9 cellular contexts compared by ENCODE assay signal in the genomic region with DNA sequence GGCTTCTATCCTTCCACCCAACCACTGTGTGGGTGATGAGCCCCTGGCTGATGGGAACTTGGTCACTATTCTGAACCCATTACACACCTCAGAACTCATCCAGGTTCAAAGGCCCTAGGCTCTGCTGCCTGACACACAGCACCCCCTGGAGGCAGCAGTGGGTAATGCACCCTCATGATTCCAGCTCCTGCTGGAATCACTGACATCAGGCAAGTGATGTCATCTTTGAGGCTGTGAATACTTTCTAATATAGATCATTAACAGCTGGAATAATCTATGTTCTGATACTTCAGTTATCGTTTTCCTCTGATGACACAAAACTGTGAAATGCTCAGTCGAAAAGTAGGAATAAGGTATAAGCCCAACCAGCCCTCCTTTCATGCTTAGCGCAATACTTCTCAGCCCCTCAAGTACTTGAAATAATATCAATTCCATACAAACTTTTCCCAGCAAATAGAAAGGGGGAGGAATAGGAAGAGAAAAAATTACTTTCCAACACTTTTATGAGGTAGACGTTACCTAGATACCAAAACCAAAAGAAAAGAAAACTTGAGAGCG. TPM values are rescaled to one million over a fixed set of nuclear protein-coding genes. Genes with fewer than 3 reads are reported as not detected.
A peak's percentile ranks its signal among the peaks of the same experiment; 100 is the strongest.
DNase-seq lines count a peak whose midpoint lies in the region; ATAC-seq, FAIRE-seq and TF ChIP-seq lines count a peak whose summit lies in the region.
"Had no signal": no experiment of that assay in that cellular context is flagged by ENCODE, and none has a peak within 500 bp of the region (broad histone marks: within the 10 kb centered on the region; RNA-seq: fewer than 3 reads in every experiment).

No MANE protein-coding gene starts in this region.

- TF ChIP-seq CTCF in nephron progenitor cell (IDR thresholded peaks at IDR 0.05): peak; percentile 97

- H3K27me3 Mint-ChIP-seq in nephron progenitor cell (ENCODE audit: low read depth, poor library complexity): peaks cover 14% of the 10 kb centered on the region
- H3K27me3 Mint-ChIP-seq in stimulated activated naive CD8-positive, alpha-beta T cell treated with anti-CD3 and anti-CD28 coated beads, Interleukin-15, amount 100 ng/mL, for 72 hours: peaks cover 25% of the 10 kb centered on the region

- H3K4me1 Mint-ChIP-seq in nephron progenitor cell: no peaks in the 10 kb centered on the region
- no peaks in the 10 kb centered on the region for H3K4me1 Mint-ChIP-seq in stimulated activated naive CD8-positive, alpha-beta T cell treated with anti-CD3 and anti-CD28 coated beads, Interleukin-15, amount 100 ng/mL, for 72 hours

- TF ChIP-seq POLR2A in GM12891 (IDR thresholded peaks at IDR 0.05; ENCODE audit: low read depth, low read length): no peak

- H3K27ac Mint-ChIP-seq in nephron progenitor cell: no peak overlapping the region
- no peak overlapping the region for H3K27ac Mint-ChIP-seq in stimulated activated naive CD8-positive, alpha-beta T cell treated with anti-CD3 and anti-CD28 coated beads, Interleukin-15, amount 100 ng/mL, for 72 hours

- in situ Hi-C loops in ACHN (cut with HindIII; ENCODE audit: low pct_ligation_motif_present, low pct_unique_long_range_greater_than_20kb, low sequenced_read_pairs): no loop called here

- DNase-seq in ACHN (peak; percentile 63), GM12891 (ENCODE audit: insufficient read length, low spot score) (peak; percentile 66), NCI-H460 (ENCODE audit: extremely low read depth, low read depth) (peak; percentile 40), fibroblast of gingiva (ENCODE audit: low read depth) (peak; percentile 21), nephron progenitor cell (peak; percentile 83), GF-D8 (lab: John Stamatoyannopoulos, UW) (no peak)
- peak; percentile 91 for DNase-seq in activated CD8-positive, alpha-beta memory T cell treated with anti-CD3 and anti-CD28 coated beads, Interleukin-2, amount 50 U/mL, for 48 hours
- DNase-seq in stimulated activated naive CD8-positive, alpha-beta T cell treated with anti-CD3 and anti-CD28 coated beads, Interleukin-15, amount 100 ng/mL, for 72 hours: peak; percentile 62

- FAIRE-seq in GM12891 (lab: Jason Lieb, UNC): no peak

- no peak overlapping the region for H3K4me3 Mint-ChIP-seq in nephron progenitor cell
- H3K4me3 Mint-ChIP-seq in stimulated activated naive CD8-positive, alpha-beta T cell treated with anti-CD3 and anti-CD28 coated beads, Interleukin-15, amount 100 ng/mL, for 72 hours: no peak overlapping the region

- no peaks in the 10 kb centered on the region for H3K9me3 Mint-ChIP-seq in nephron progenitor cell
- no peaks in the 10 kb centered on the region for H3K9me3 Mint-ChIP-seq in stimulated activated naive CD8-positive, alpha-beta T cell treated with anti-CD3 and anti-CD28 coated beads, Interleukin-15, amount 100 ng/mL, for 72 hours

- ATAC-seq in stimulated activated naive CD8-positive, alpha-beta T cell treated with anti-CD3 and anti-CD28 coated beads, Interleukin-15, amount 100 ng/mL, for 72 hours: peak; percentile 57

- no peaks in the 10 kb centered on the region for H3K36me3 Mint-ChIP-seq in nephron progenitor cell (ENCODE audit: low read depth)

TF ChIP-seq in GM12891, 5 proteins besides CTCF, POLR2A, EP300 and RAD21:
- TF ChIP-seq POLR2AphosphoS5 (IDR thresholded peaks at IDR 0.05; ENCODE audit: low read depth, low read length) (no peak), PAX5 (IDR thresholded peaks at IDR 0.05; ENCODE audit: insufficient read depth, low read length, severe bottlenecking) (no peak), TAF1 (IDR thresholded peaks at IDR 0.05; ENCODE audit: low read depth, low read length) (no peak), POU2F2 (IDR thresholded peaks at IDR 0.05; ENCODE audit: low read depth, low read length) (no peak), SPI1 (IDR thresholded peaks at IDR 0.05; ENCODE audit: low read depth, low read length) (no peak)

RNA-seq across cellular contexts. Expression of gene RBP3, which starts 7.5 kb away (rescaled TPM):
- polyA plus RNA-seq in GM12891 (2012; ENCODE audit: low read depth, missing spikeins): not detected
- not detected in 2 replicates for total RNA-seq in NCI-H460 (2014; rRNA removed; shearing (Covaris generic))
- not detected in 2 replicates for polyA plus RNA-seq in NCI-H460 (2014; cell fraction: nucleus; rRNA removed)
- total RNA-seq: skeletal muscle tissue had no signal

RNA-seq across cellular contexts. Expression of gene GDF2, which starts 18.4 kb away (rescaled TPM):
- not detected for polyA plus RNA-seq in GM12891 (2012; ENCODE audit: low read depth, missing spikeins)
- not detected in 2 replicates for total RNA-seq in NCI-H460 (2014; rRNA removed; shearing (Covaris generic))
- polyA plus RNA-seq in NCI-H460 (2014; cell fraction: nucleus; rRNA removed): not detected in 2 replicates
- total RNA-seq: skeletal muscle tissue had no signal

RNA-seq across cellular contexts. Expression of gene GDF10, which starts 40.7 kb away (rescaled TPM):
- polyA plus RNA-seq in GM12891 (2012; ENCODE audit: low read depth, missing spikeins): not detected
- total RNA-seq in NCI-H460 (2014; rRNA removed; shearing (Covaris generic)): not detected in 2 replicates
- not detected in 2 replicates for polyA plus RNA-seq in NCI-H460 (2014; cell fraction: nucleus; rRNA removed)

RNA-seq across cellular contexts. Expression of gene ZNF488, which starts 43.4 kb away (rescaled TPM):
- polyA plus RNA-seq in GM12891 (2012; ENCODE audit: low read depth, missing spikeins): not detected
- not detected in 2 replicates for total RNA-seq in NCI-H460 (2014; rRNA removed; shearing (Covaris generic))
- polyA plus RNA-seq in NCI-H460 (2014; cell fraction: nucleus; rRNA removed): not detected in 2 replicates
